In genomic region chrX:93673056-93673868, GRCh38 we compare ENCODE assay signal across 8 cellular contexts. TPM values are rescaled to one million over a fixed set of nuclear protein-coding genes. Genes with fewer than 3 reads are reported as not detected.
DNase-seq lines count a peak whose midpoint lies in the region; ATAC-seq and TF ChIP-seq lines count a peak whose summit lies in the region.

Gene NAP1L3, minus strand, starts transcription at chrX:93673578. Its CDS starts 274 bp downstream, at chrX:93673304.

- no peak for TF ChIP-seq RAD21 in SK-N-SH (IDR thresholded peaks at IDR 0.05; ENCODE audit: low read length)

- no peaks in the 10 kb centered on the region for H3K9me2 ChIP-seq in SK-N-SH

- H3K27me3 Mint-ChIP-seq in osteocyte (ENCODE audit: unreplicated experiment): peaks cover 13% of the 10 kb centered on the region

- H3K27ac Mint-ChIP-seq in osteocyte (ENCODE audit: unreplicated experiment): peak within 1 kb of the TSS; percentile 87

- H2AFZ ChIP-seq in SK-N-SH (ENCODE audit: low read depth): peak within 1 kb of the TSS; percentile 79

- H3K9ac ChIP-seq in SK-N-SH (peak within 1 kb of the TSS; percentile 65), adipocyte (ENCODE audit: low read length) (peak within 1 kb of the TSS; percentile 52)

- no peaks in the 10 kb centered on the region for H3K79me2 ChIP-seq in SK-N-SH (ENCODE audit: insufficient read depth)

- H3K4me1 ChIP-seq in SK-N-SH (ENCODE audit: control insufficient read depth in 1 of 2, insufficient read depth in 2 of 2, low read depth in 1 of 2, low read length in 1 of 2): no peaks in the 10 kb centered on the region
- H3K4me1 ChIP-seq in adipocyte (ENCODE audit: control insufficient read depth, insufficient read depth, low read length): no peaks in the 10 kb centered on the region
- H3K4me1 ChIP-seq in heart right ventricle: peaks cover 0 to 12% (median 0%) of the 10 kb centered on the region in 9 donors
- H3K4me1 ChIP-seq in testis: no peaks in the 10 kb centered on the region

- peak within 1 kb of the TSS; percentile 74 to 83 for H3K4me3 ChIP-seq in SK-N-SH (ENCODE audit: low read depth in 2 of 2, low read length in 1 of 2)
- H3K4me3 ChIP-seq in adipocyte (ENCODE audit: low read length): peak within 1 kb of the TSS; percentile 80
- H3K4me3 ChIP-seq in heart right ventricle: peak within 1 kb of the TSS; percentile 39 to 68 (median 61)
- peak within 1 kb of the TSS; percentile 66 to 81 for H3K4me3 ChIP-seq in testis

- DNase-seq in GM04503 (ENCODE audit: low read depth): peak; percentile 44
- DNase-seq in SK-N-SH: peak; percentile 78
- peak; percentile 85 for DNase-seq in adipocyte (ENCODE audit: low read depth)
- DNase-seq in heart right ventricle: peak; percentile 32 to 72
- peak; percentile 90 for DNase-seq in osteocyte (ENCODE audit: extremely low spot score, unreplicated experiment)
- DNase-seq in testis: peak; percentile 88

- no peak for TF ChIP-seq EP300 in SK-N-SH (IDR thresholded peaks at IDR 0.05; ENCODE audit: borderline replicate concordance in 1 of 2, low read depth in 1 of 2, low read length in 1 of 2)

- POLR2A ChIA-PET in SK-N-SH (lab: Yijun Ruan, JAX): no interaction called here

- H3K4me2 ChIP-seq in SK-N-SH: peak within 1 kb of the TSS; percentile 82

- no peaks in the 10 kb centered on the region for H3K36me3 Mint-ChIP-seq in osteocyte (ENCODE audit: unreplicated experiment)

- H3K36me3 ChIP-seq in SK-N-SH (replicated peaks in 1 of 2; ENCODE audit: control insufficient read depth in 1 of 2, insufficient read depth in 2 of 2, low read length in 1 of 2) (no peaks in the 10 kb centered on the region), adipocyte (ENCODE audit: control insufficient read depth, insufficient read depth, low read length, severe bottlenecking) (no peaks in the 10 kb centered on the region), heart right ventricle (no peaks in the 10 kb centered on the region), testis (ENCODE audit: low read depth, missing control alignments) (no peaks in the 10 kb centered on the region)

- TF ChIP-seq POLR2A in testis (IDR thresholded peaks at IDR 0.05): no peak

- peaks cover 20% of the 10 kb centered on the region for H3K4me1 Mint-ChIP-seq in osteocyte (ENCODE audit: unreplicated experiment)

- 2% methylated on average over 39 of the region's 51 CpGs for WGBS in SK-N-SH (ENCODE audit: low lambda C conversion rate)
- 1% methylated on average over 51 of the region's 51 CpGs for WGBS in heart right ventricle, 2 donors
- WGBS in testis, 2 donors: 0% methylated on average over 13 to 41 of the region's 51 CpGs

- CTCF ChIA-PET in SK-N-SH (lab: Yijun Ruan, JAX): no interaction called here

- H3K27me3 ChIP-seq in SK-N-SH (ENCODE audit: insufficient read depth): no peaks in the 10 kb centered on the region
- peaks cover 12% of the 10 kb centered on the region for H3K27me3 ChIP-seq in adipocyte (replicated peaks; ENCODE audit: control insufficient read depth, insufficient read depth, low read length)
- H3K27me3 ChIP-seq in heart right ventricle: peaks cover 0 to 64% (median 0%) of the 10 kb centered on the region in 7 donors
- no peaks in the 10 kb centered on the region for H3K27me3 ChIP-seq in testis

- intact Hi-C loops in heart right ventricle (cut with DNase I): no loop called here
- intact Hi-C loops in testis (cut with DNase I; ENCODE audit: low total_unique reads): no loop called here

- TF ChIP-seq CTCF in SK-N-SH (IDR thresholded peaks at IDR 0.05) (no peak), heart right ventricle (IDR thresholded peaks at IDR 0.05) (no peak), osteocyte (IDR thresholded peaks at IDR 0.05) (no peak), testis (IDR thresholded peaks at IDR 0.05) (no peak)

- no peaks in the 10 kb centered on the region for H3K9me3 Mint-ChIP-seq in osteocyte (ENCODE audit: unreplicated experiment)

- no peaks in the 10 kb centered on the region for H4K20me1 ChIP-seq in SK-N-SH (ENCODE audit: insufficient read depth)

- H3K27ac ChIP-seq in SK-N-SH (ENCODE audit: low read depth in 2 of 2, low read length in 1 of 2) (peak within 1 kb of the TSS; percentile 30 to 64), heart right ventricle (peak within 1 kb of the TSS in 7 of 10 donors; percentile 24 to 77 (median 64)), testis (peak within 1 kb of the TSS; percentile 68 to 82)

- H3K9me3 ChIP-seq in SK-N-SH: no peaks in the 10 kb centered on the region
- H3K9me3 ChIP-seq in adipocyte (ENCODE audit: control insufficient read depth, low read length): no peaks in the 10 kb centered on the region
- no peaks in the 10 kb centered on the region for H3K9me3 ChIP-seq in heart right ventricle
- no peaks in the 10 kb centered on the region for H3K9me3 ChIP-seq in testis

- ATAC-seq in HG03378 (IDR thresholded peaks at IDR 0.05; ENCODE audit: unreplicated experiment) (peak; percentile 62), heart right ventricle (peak; percentile 89 to 98 (median 96)), GM21528 (IDR thresholded peaks at IDR 0.05; ENCODE audit: low FRiP score, unreplicated experiment) (no peak)

- peaks cover 4% of the 10 kb centered on the region for H3F3A ChIP-seq in SK-N-SH (replicated peaks; ENCODE audit: insufficient read depth)

- H3K4me3 Mint-ChIP-seq in osteocyte (ENCODE audit: unreplicated experiment): peak within 1 kb of the TSS; percentile 92

TF ChIP-seq in SK-N-SH, 30 proteins besides CTCF, POLR2A, EP300 and RAD21 (continues in another document):
- TF ChIP-seq PBX3 (IDR thresholded peaks at IDR 0.05): peak; percentile 87
- peak; percentile 92 for TF ChIP-seq CHD2 (IDR thresholded peaks at IDR 0.05; ENCODE audit: low read length, partially characterized antibody)
- no peak for TF ChIP-seq TEAD4 (IDR thresholded peaks at IDR 0.05; ENCODE audit: borderline replicate concordance, insufficient read depth)
- TF ChIP-seq YY1 (IDR thresholded peaks at IDR 0.05; ENCODE audit: low read depth): 0 out of 2 replicates have a peak, but pooled peaks have one; percentile 57
- TF ChIP-seq REST (IDR thresholded peaks at IDR 0.05; ENCODE audit: low read depth, low read length): no peak
- no peak for TF ChIP-seq RFX5 (IDR thresholded peaks at IDR 0.05; ENCODE audit: low read length)
- TF ChIP-seq TAF1 (IDR thresholded peaks at IDR 0.05; ENCODE audit: borderline replicate concordance, low read depth, low read length): peak; percentile 21; the same call in 1 of the 2 replicates
- TF ChIP-seq NFIC (IDR thresholded peaks at IDR 0.05; ENCODE audit: borderline replicate concordance): no peak
- TF ChIP-seq ZBTB33 (IDR thresholded peaks at IDR 0.05; ENCODE audit: borderline replicate concordance, low read depth): peak; percentile 54; the same call in 1 of the 2 replicates

RNA-seq across cellular contexts. Expression of gene NAP1L3, which starts in this region (rescaled TPM):
- polyA plus RNA-seq in SK-N-SH (2012; rRNA removed): 2.0 and 2.7 TPM in 2 replicates
- polyA plus RNA-seq in SK-N-SH (2012; cell fraction: cytosol; rRNA removed): 2.6 and 3.6 TPM in 2 replicates
- 1.0 and 2.1 TPM in 2 replicates for polyA plus RNA-seq in SK-N-SH (2012; cell fraction: nucleus; rRNA removed)
- total RNA-seq in heart right ventricle: 10 to 100 TPM in 3 of 10 donors, 1 to 10 TPM in 6, under 1 TPM in 1; 0.25 to 15.7 (median 5.2) TPM
- 1 to 10 TPM in 1 of 2 donors, under 1 TPM in 1; 0.51 to 1.7 TPM for polyA plus RNA-seq in heart right ventricle
- total RNA-seq in osteocyte: 14.3 and 15.0 TPM in 2 replicates
- 10 to 100 TPM; 37.2 to 51.3 TPM for total RNA-seq in testis
- 30.0 TPM for polyA plus RNA-seq in testis (ENCODE audit: insufficient read depth, low read depth, low replicate concordance)
